Comparison of ENCODE assay signal across 1 cellular context in the genomic region with DNA sequence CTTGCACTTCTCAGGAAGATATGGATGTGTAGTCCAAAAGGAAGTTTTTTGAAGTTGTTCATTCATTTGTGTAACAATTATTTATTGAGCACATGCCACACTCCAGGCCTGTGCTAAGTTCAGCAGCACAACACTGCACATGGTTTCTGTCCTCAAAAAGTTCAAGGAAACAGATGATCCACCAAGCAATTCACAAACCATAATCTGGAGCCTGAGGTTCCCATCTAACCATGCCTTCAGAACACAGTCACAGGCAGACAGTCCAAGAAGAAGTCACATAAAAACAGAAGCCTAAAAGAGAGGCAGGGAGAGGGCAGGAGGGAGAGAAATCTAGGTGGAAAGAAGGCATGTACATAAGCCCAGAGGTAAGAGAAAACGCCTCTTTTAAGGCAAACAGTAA.
TF ChIP-seq lines count a peak whose summit lies in the region.

No MANE protein-coding gene starts in this region.

TF ChIP-seq in GM23338, 12 proteins besides CTCF, POLR2A, EP300 and RAD21:
- TF ChIP-seq, protein P1, sequence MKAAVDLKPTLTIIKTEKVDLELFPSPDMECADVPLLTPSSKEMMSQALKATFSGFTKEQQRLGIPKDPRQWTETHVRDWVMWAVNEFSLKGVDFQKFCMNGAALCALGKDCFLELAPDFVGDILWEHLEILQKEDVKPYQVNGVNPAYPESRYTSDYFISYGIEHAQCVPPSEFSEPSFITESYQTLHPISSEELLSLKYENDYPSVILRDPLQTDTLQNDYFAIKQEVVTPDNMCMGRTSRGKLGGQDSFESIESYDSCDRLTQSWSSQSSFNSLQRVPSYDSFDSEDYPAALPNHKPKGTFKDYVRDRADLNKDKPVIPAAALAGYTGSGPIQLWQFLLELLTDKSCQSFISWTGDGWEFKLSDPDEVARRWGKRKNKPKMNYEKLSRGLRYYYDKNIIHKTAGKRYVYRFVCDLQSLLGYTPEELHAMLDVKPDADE (IDR thresholded peaks at IDR 0.05): no peak
- TF ChIP-seq CREB1 (CRISPR knock-in tag; IDR thresholded peaks at IDR 0.05; ENCODE audit: low read depth) (no peak), NANOG (IDR thresholded peaks at IDR 0.05; ENCODE audit: borderline replicate concordance) (no peak), ZNF114 (CRISPR knock-in tag; IDR thresholded peaks at IDR 0.05) (no peak), STAT1 (IDR thresholded peaks at IDR 0.05; ENCODE audit: unreplicated experiment) (no peak), EZH2phosphoT487 (IDR thresholded peaks at IDR 0.05; ENCODE audit: unreplicated experiment) (no peak), EZH2 (IDR thresholded peaks at IDR 0.05; ENCODE audit: low read depth, unreplicated experiment) (no peak), JUNB (IDR thresholded peaks at IDR 0.05; ENCODE audit: unreplicated experiment) (no peak)
- TF ChIP-seq, protein P2, sequence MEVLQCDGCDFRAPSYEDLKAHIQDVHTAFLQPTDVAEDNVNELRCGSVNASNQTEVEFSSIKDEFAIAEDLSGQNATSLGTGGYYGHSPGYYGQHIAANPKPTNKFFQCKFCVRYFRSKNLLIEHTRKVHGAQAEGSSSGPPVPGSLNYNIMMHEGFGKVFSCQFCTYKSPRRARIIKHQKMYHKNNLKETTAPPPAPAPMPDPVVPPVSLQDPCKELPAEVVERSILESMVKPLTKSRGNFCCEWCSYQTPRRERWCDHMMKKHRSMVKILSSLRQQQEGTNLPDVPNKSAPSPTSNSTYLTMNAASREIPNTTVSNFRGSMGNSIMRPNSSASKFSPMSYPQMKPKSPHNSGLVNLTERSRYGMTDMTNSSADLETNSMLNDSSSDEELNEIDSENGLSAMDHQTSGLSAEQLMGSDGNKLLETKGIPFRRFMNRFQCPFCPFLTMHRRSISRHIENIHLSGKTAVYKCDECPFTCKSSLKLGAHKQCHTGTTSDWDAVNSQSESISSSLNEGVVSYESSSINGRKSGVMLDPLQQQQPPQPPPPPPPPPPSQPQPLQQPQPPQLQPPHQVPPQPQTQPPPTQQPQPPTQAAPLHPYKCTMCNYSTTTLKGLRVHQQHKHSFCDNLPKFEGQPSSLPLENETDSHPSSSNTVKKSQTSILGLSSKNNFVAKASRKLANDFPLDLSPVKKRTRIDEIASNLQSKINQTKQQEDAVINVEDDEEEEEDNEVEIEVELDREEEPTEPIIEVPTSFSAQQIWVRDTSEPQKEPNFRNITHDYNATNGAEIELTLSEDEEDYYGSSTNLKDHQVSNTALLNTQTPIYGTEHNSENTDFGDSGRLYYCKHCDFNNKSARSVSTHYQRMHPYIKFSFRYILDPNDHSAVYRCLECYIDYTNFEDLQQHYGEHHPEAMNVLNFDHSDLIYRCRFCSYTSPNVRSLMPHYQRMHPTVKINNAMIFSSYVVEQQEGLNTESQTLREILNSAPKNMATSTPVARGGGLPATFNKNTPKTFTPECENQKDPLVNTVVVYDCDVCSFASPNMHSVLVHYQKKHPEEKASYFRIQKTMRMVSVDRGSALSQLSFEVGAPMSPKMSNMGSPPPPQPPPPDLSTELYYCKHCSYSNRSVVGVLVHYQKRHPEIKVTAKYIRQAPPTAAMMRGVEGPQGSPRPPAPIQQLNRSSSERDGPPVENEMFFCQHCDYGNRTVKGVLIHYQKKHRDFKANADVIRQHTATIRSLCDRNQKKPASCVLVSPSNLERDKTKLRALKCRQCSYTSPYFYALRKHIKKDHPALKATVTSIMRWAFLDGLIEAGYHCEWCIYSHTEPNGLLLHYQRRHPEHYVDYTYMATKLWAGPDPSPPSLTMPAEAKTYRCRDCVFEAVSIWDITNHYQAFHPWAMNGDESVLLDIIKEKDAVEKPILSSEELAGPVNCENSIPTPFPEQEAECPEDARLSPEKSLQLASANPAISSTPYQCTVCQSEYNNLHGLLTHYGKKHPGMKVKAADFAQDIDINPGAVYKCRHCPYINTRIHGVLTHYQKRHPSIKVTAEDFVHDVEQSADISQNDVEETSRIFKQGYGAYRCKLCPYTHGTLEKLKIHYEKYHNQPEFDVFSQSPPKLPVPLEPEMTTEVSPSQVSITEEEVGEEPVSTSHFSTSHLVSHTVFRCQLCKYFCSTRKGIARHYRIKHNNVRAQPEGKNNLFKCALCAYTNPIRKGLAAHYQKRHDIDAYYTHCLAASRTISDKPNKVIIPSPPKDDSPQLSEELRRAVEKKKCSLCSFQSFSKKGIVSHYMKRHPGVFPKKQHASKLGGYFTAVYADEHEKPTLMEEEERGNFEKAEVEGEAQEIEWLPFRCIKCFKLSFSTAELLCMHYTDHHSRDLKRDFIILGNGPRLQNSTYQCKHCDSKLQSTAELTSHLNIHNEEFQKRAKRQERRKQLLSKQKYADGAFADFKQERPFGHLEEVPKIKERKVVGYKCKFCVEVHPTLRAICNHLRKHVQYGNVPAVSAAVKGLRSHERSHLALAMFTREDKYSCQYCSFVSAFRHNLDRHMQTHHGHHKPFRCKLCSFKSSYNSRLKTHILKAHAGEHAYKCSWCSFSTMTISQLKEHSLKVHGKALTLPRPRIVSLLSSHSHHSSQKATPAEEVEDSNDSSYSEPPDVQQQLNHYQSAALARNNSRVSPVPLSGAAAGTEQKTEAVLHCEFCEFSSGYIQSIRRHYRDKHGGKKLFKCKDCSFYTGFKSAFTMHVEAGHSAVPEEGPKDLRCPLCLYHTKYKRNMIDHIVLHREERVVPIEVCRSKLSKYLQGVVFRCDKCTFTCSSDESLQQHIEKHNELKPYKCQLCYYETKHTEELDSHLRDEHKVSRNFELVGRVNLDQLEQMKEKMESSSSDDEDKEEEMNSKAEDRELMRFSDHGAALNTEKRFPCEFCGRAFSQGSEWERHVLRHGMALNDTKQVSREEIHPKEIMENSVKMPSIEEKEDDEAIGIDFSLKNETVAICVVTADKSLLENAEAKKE (CRISPR knock-in tag; IDR thresholded peaks at IDR 0.05): no peak
